ENCODE assay signal across 25 cellular contexts in genomic region chr21:44261191-44261631, GRCh38. TPM values are rescaled to one million over a fixed set of nuclear protein-coding genes. Genes with fewer than 3 reads are reported as not detected.
DNase-seq lines count a peak whose midpoint lies in the region; ATAC-seq, FAIRE-seq and TF ChIP-seq lines count a peak whose summit lies in the region.
"Had no signal": no experiment of that assay in that cellular context is flagged by ENCODE, and none has a peak within 500 bp of the region (broad histone marks: within the 10 kb centered on the region; RNA-seq: fewer than 3 reads in every experiment).

No MANE protein-coding gene starts in this region.

- WGBS in H1 (ENCODE audit: extremely low coverage in 1 of 2, insufficient coverage in 1 of 2, insufficient read length in 1 of 2, insufficient replicate concordance in 2 of 2, low coverage in 1 of 2, low lambda C conversion rate in 2 of 2, missing lambda C conversion rate in 1 of 2), 2 experiments: 89% methylated on average over 11 of the region's 11 CpGs; no CpG with 5 or more reads in 1 of the 2 experiments
- no CpG with 5 or more reads among the region's 11 CpGs for WGBS in neuronal stem cell (ENCODE audit: extremely low coverage in 2 of 2, insufficient read length in 2 of 2, insufficient replicate concordance in 1 of 2), 2 donors

- H3K23me2 ChIP-seq in H1 (ENCODE audit: low read depth, low read length): no peaks in the 10 kb centered on the region

- H3K4me2 ChIP-seq in H1 (ENCODE audit: insufficient read depth in 1 of 2, low read depth in 2 of 2, low read length in 2 of 2) (no peak overlapping the region), neuronal stem cell (ENCODE audit: insufficient read depth, low read length, poor library complexity, severe bottlenecking) (no peak overlapping the region)
- H3K4me2 ChIP-seq: GM23338, KMS-11 had no signal

- no peaks in the 10 kb centered on the region for H3K9me3 Mint-ChIP-seq in activated naive CD4-positive, alpha-beta T cell treated with anti-CD3 and anti-CD28 coated beads, Interleukin-2, amount 10 ng/mL, durations not matched to agents 7 days and 5 days
- H3K9me3 Mint-ChIP-seq in CD14-positive monocyte: no peaks in the 10 kb centered on the region
- H3K9me3 Mint-ChIP-seq: CD8-positive, alpha-beta memory T cell; GM23338 had no signal

- no peak for TF ChIP-seq EP300 in H1 (IDR thresholded peaks at IDR 0.05; ENCODE audit: borderline replicate concordance in 1 of 2, low read depth in 2 of 2, low read length in 2 of 2)

- no peak overlapping the region for H3K18ac ChIP-seq in H1 (ENCODE audit: extremely low read depth, low read length)
- peak overlapping the region; percentile 80 for H3K18ac ChIP-seq in neuronal stem cell (ENCODE audit: low read length)

- H3K14ac ChIP-seq in H1 (ENCODE audit: insufficient read length) (no peak overlapping the region), neuronal stem cell (ENCODE audit: low read length) (peak overlapping the region; percentile 56)

- no peak overlapping the region for H3K4me3 Mint-ChIP-seq in activated naive CD4-positive, alpha-beta T cell treated with anti-CD3 and anti-CD28 coated beads, Interleukin-2, amount 10 ng/mL, durations not matched to agents 7 days and 5 days
- H3K4me3 Mint-ChIP-seq in CD14-positive monocyte: no peak overlapping the region
- H3K4me3 Mint-ChIP-seq: CD8-positive, alpha-beta memory T cell; GM23338 had no signal

- H2AK5ac ChIP-seq in H1 (ENCODE audit: low read depth, low read length) (peak overlapping the region; percentile 65; the same call in 1 of the 2 replicates), neuronal stem cell (ENCODE audit: low read depth, low read length) (peak overlapping the region; percentile 99)

- no peaks in the 10 kb centered on the region for H3K4me1 Mint-ChIP-seq in activated naive CD4-positive, alpha-beta T cell treated with anti-CD3 and anti-CD28 coated beads, Interleukin-2, amount 10 ng/mL, durations not matched to agents 7 days and 5 days
- H3K4me1 Mint-ChIP-seq in CD14-positive monocyte: no peaks in the 10 kb centered on the region
- H3K4me1 Mint-ChIP-seq: CD8-positive, alpha-beta memory T cell had no signal

- H3K23ac ChIP-seq in H1 (ENCODE audit: insufficient read length) (no peak overlapping the region), neuronal stem cell (ENCODE audit: low read depth, low read length, poor library complexity) (peak overlapping the region; percentile 31)

- no peak overlapping the region for H3K4me3 ChIP-seq in H1 (ENCODE audit: extremely low read depth in 1 of 4, insufficient read depth in 2 of 4, low read depth in 3 of 4, low read length in 4 of 4)
- peak overlapping the region in 1 of 2 donors; percentile 12 for H3K4me3 ChIP-seq in neuronal stem cell (ENCODE audit: low read length in 2 of 2)
- H3K4me3 ChIP-seq: GM23338, Peyer's patch had no signal

- no peaks in the 10 kb centered on the region for H3K36me3 Mint-ChIP-seq in activated naive CD4-positive, alpha-beta T cell treated with anti-CD3 and anti-CD28 coated beads, Interleukin-2, amount 10 ng/mL, durations not matched to agents 7 days and 5 days
- H3K36me3 Mint-ChIP-seq in CD14-positive monocyte: no peaks in the 10 kb centered on the region
- H3K36me3 Mint-ChIP-seq: CD8-positive, alpha-beta memory T cell had no signal

- H3K79me1 ChIP-seq in H1 (ENCODE audit: low read depth, low read length) (no peaks in the 10 kb centered on the region), neuronal stem cell (ENCODE audit: low read depth, low read length) (no peaks in the 10 kb centered on the region)

- H3K9me3 ChIP-seq in H1 (ENCODE audit: insufficient read depth in 2 of 2, low read depth in 1 of 2, low read length in 1 of 2): no peaks in the 10 kb centered on the region
- H3K9me3 ChIP-seq in neuronal stem cell (replicated peaks in 1 of 2; ENCODE audit: control insufficient read depth in 2 of 2, insufficient read depth in 1 of 2, low read depth in 1 of 2, low read length in 2 of 2): peaks cover 0 to 2% of the 10 kb centered on the region in 2 donors
- H3K9me3 ChIP-seq: Peyer's patch had no signal

- no peak overlapping the region for H2AFZ ChIP-seq in H1 (ENCODE audit: low read length)
- no peak overlapping the region for H2AFZ ChIP-seq in neuronal stem cell (ENCODE audit: low read length)
- H2AFZ ChIP-seq: GM23338 had no signal

- no peak overlapping the region for H3K4ac ChIP-seq in H1 (replicated peaks; ENCODE audit: insufficient read length, low read depth, low read length)
- peak overlapping the region; percentile 66 for H3K4ac ChIP-seq in neuronal stem cell (ENCODE audit: low read length)

- POLR2A ChIA-PET in H1 (lab: Charles Lee; ENCODE audit: partially characterized antibody): no interaction called here

- no peak overlapping the region for H3K27ac Mint-ChIP-seq in activated naive CD4-positive, alpha-beta T cell treated with anti-CD3 and anti-CD28 coated beads, Interleukin-2, amount 10 ng/mL, durations not matched to agents 7 days and 5 days
- H3K27ac Mint-ChIP-seq in CD14-positive monocyte: peak overlapping the region in 1 of 7 donors; percentile 53
- H3K27ac Mint-ChIP-seq: CD8-positive, alpha-beta memory T cell; GM23338 had no signal

- H3K27ac ChIP-seq in H1 (ENCODE audit: low read depth, low read length) (no peak overlapping the region), neuronal stem cell (replicated peaks; ENCODE audit: low read length) (no peak overlapping the region)
- H3K27ac ChIP-seq: 22Rv1, KMS-11, Peyer's patch had no signal

- no peak overlapping the region; the same call in 1 of the 2 replicates for H2BK5ac ChIP-seq in H1 (ENCODE audit: low read depth, low read length)
- H2BK5ac ChIP-seq in neuronal stem cell (ENCODE audit: low read length): peak overlapping the region; percentile 53

- H4K8ac ChIP-seq in H1 (ENCODE audit: extremely low read depth, insufficient read depth, low read length) (peak overlapping the region; percentile 51; the same call in 1 of the 2 replicates), neuronal stem cell (ENCODE audit: low read depth, low read length) (no peak overlapping the region)

- no peak overlapping the region for H2BK20ac ChIP-seq in H1 (ENCODE audit: low read length)

- TF ChIP-seq POLR2A in H1 (IDR thresholded peaks at IDR 0.05; ENCODE audit: control extremely low read depth in 1 of 2, low read depth in 2 of 2, low read length in 2 of 2): no peak

- H3K9ac ChIP-seq in H1 (replicated peaks in 1 of 4; ENCODE audit: extremely low read depth in 1 of 4, low read depth in 3 of 4, low read length in 3 of 4): no peak overlapping the region
- peak overlapping the region; percentile 44 for H3K9ac ChIP-seq in neuronal stem cell (ENCODE audit: low read depth, low read length, poor library complexity)
- H3K9ac ChIP-seq: KMS-11 had no signal

- no peaks in the 10 kb centered on the region for H3K79me2 ChIP-seq in H1 (ENCODE audit: control insufficient read depth in 1 of 2, insufficient read depth in 2 of 2, low read length in 2 of 2)

- intact Hi-C loops in CD14-positive monocyte (cut with micrococcal nuclease): no loop called here

- no peak overlapping the region for H4K5ac ChIP-seq in H1 (ENCODE audit: insufficient read length, low read depth, low read length)

- peak overlapping the region; percentile 43; the same call in 1 of the 2 replicates for H2BK12ac ChIP-seq in H1 (ENCODE audit: low read depth, low read length)
- H2BK12ac ChIP-seq in neuronal stem cell (ENCODE audit: low read length): peak overlapping the region; percentile 73

- no peak for ATAC-seq in HG02588 (IDR thresholded peaks at IDR 0.05; ENCODE audit: unreplicated experiment)
- ATAC-seq: GM23338 had no signal

- H4K91ac ChIP-seq in H1 (replicated peaks; ENCODE audit: insufficient read length, low read length) (peak overlapping the region; percentile 73), neuronal stem cell (ENCODE audit: low read depth, low read length, poor library complexity) (no peak overlapping the region)

- FAIRE-seq in H1 (lab: Jason Lieb, UNC) (no peak), urothelium cell line (lab: Jason Lieb, UNC) (peak; percentile 40)
- FAIRE-seq: D721Med had no signal

- H2BK15ac ChIP-seq in H1 (ENCODE audit: low read length) (peak overlapping the region; percentile 98; the same call in 1 of the 2 replicates), neuronal stem cell (ENCODE audit: low read length) (peak overlapping the region; percentile 98)

- H3K27me3 ChIP-seq in H1 (replicated peaks in 1 of 4; ENCODE audit: control insufficient read depth in 3 of 4, extremely low read depth in 1 of 4, insufficient read depth in 3 of 4, low read length in 3 of 4): no peaks in the 10 kb centered on the region
- peaks cover 0 to 26% (median 0%) of the 10 kb centered on the region in 3 experiments for H3K27me3 ChIP-seq in neuronal stem cell (ENCODE audit: control insufficient read depth in 3 of 3, insufficient read depth in 3 of 3, low read depth in 1 of 3, low read length in 3 of 3)
- H3K27me3 ChIP-seq: Peyer's patch had no signal

- CTCF ChIA-PET in activated naive CD4-positive, alpha-beta T cell treated with anti-CD3 and anti-CD28 coated beads, Interleukin-2, amount 10 ng/mL, durations not matched to agents 7 days and 5 days (lab: Charles Lee): interaction anchor here (0.6 kb wide), 1 partner anchor 196 kb away, joined by 3 read pairs; no protein-coding TSS in a partner anchor
- CTCF ChIA-PET in H1 (lab: Charles Lee; ENCODE audit: partially characterized antibody): no interaction called here

- no peak overlapping the region for H2BK120ac ChIP-seq in H1 (replicated peaks; ENCODE audit: low read depth, low read length)
- peak overlapping the region; percentile 18 for H2BK120ac ChIP-seq in neuronal stem cell (ENCODE audit: low read depth, low read length)

- peak; percentile 3 for DNase-seq in activated naive CD4-positive, alpha-beta T cell treated with anti-CD3 and anti-CD28 coated beads, Interleukin-2, amount 10 ng/mL, durations not matched to agents 7 days and 5 days
- DNase-seq in activated naive CD4-positive, alpha-beta T cell treated with Interleukin-2 at 50 U/mL for 16 hours: no peak
- no peak for DNase-seq in H1 (ENCODE audit: low read depth in 1 of 2, low spot score in 2 of 2)
- no peak for DNase-seq in neuronal stem cell (ENCODE audit: low spot score)
- DNase-seq in urothelium cell line (ENCODE audit: low spot score): no peak
- DNase-seq in COR-L47 (lab: John Stamatoyannopoulos, UW): no peak
- no peak for DNase-seq in CD14-positive monocyte (ENCODE audit: low spot score)
- DNase-seq: C1 segment of cervical spinal cord; CD8-positive, alpha-beta memory T cell; DMS53; GDM1; NCI-H1105; NCI-H2029 treated with DMSO at 0.1 percent for 48 hours; NCI-H226; NCI-H524 treated with DMSO at 0.1 percent for 48 hours; NCI-H82; Peyer's patch; Right ventricle myocardium superior had no signal

- TF ChIP-seq CTCF in H1 (IDR thresholded peaks at IDR 0.05; ENCODE audit: control extremely low read depth in 1 of 3, insufficient read depth in 1 of 3, low read depth in 1 of 3, low read length in 3 of 3) (no peak), CD14-positive monocyte (IDR thresholded peaks at IDR 0.05) (no peak)

- H3K27me3 Mint-ChIP-seq in activated naive CD4-positive, alpha-beta T cell treated with anti-CD3 and anti-CD28 coated beads, Interleukin-2, amount 10 ng/mL, durations not matched to agents 7 days and 5 days: peaks cover 35% of the 10 kb centered on the region
- H3K27me3 Mint-ChIP-seq in CD14-positive monocyte (ENCODE audit: low read depth in 3 of 3): peaks cover 0 to 10% (median 6%) of the 10 kb centered on the region in 3 donors
- H3K27me3 Mint-ChIP-seq: CD8-positive, alpha-beta memory T cell had no signal

- peaks cover 0 to 7% (median 4%) of the 10 kb centered on the region in 4 experiments; a peak in 6 of 7 replicates for H3K4me1 ChIP-seq in H1 (replicated peaks in 1 of 4; ENCODE audit: control insufficient read depth in 3 of 4, insufficient read depth in 4 of 4, low read length in 3 of 4)
- H3K4me1 ChIP-seq in neuronal stem cell (ENCODE audit: control insufficient read depth in 2 of 2, insufficient read depth in 1 of 2, low read depth in 1 of 2, low read length in 2 of 2): peaks cover 6 to 11% of the 10 kb centered on the region in 2 donors
- H3K4me1 ChIP-seq: Peyer's patch had no signal

- no peak for TF ChIP-seq RAD21 in H1 (IDR thresholded peaks at IDR 0.05 in 1 of 2, conservative IDR thresholded peaks at IDR 0.05 in 1 of 2; ENCODE audit: low read depth in 2 of 2, low read length in 2 of 2)

- no peaks in the 10 kb centered on the region for H4K20me1 ChIP-seq in H1 (replicated peaks in 1 of 2; ENCODE audit: control insufficient read depth in 1 of 2, insufficient read depth in 2 of 2, low read length in 2 of 2)

- H3K36me3 ChIP-seq in H1 (ENCODE audit: control insufficient read depth in 2 of 4, insufficient read depth in 4 of 4, low read length in 3 of 4): no peaks in the 10 kb centered on the region
- H3K36me3 ChIP-seq in neuronal stem cell (replicated peaks in 1 of 2; ENCODE audit: control insufficient read depth in 2 of 2, insufficient read depth in 2 of 2, low read length in 2 of 2): no peaks in the 10 kb centered on the region
- H3K36me3 ChIP-seq: Peyer's patch had no signal

- H3K56ac ChIP-seq in H1 (replicated peaks; ENCODE audit: insufficient read length, low read depth, low read length): no peak overlapping the region

RNA-seq across cellular contexts. Expression of gene DNMT3L, which starts 0.5 kb away (rescaled TPM):
- total RNA-seq in H1 (2021; fragmentation: NEBNext Ultra II Directional; extraction: Animal tissue kit (Norgen Biotek cat#: 25700)): not detected in 2 replicates
- polyA plus RNA-seq in H1 (2011; rRNA removed) (0.06 and 0.30 TPM in 2 replicates), CD14-positive monocyte (not detected)
- polyA plus RNA-seq in H1 (2011; cell fraction: cytosol; rRNA removed): 0.05 TPM
- 0.13 TPM for polyA plus RNA-seq in H1 (2011; cell fraction: nucleus; rRNA removed)
- not detected in 4 replicates for polyA plus RNA-seq in H1 (2012, experiment 1 of 2)
- polyA plus RNA-seq in H1 (2012, experiment 2 of 2): not detected
- 0.12 TPM for polyA plus RNA-seq in H1 (2013, experiment 1 of 2)
- polyA plus RNA-seq in H1 (2013, experiment 2 of 2): 0.09 TPM
- polyA minus RNA-seq in H1 (2011; rRNA and poly(A)+ RNA removed): 0.28 TPM in 1 of 2 replicates, not detected in the other
- not detected for polyA minus RNA-seq in H1 (2011; cell fraction: cytosol; rRNA and poly(A)+ RNA removed)
- not detected for polyA minus RNA-seq in H1 (2011; cell fraction: nucleus; rRNA and poly(A)+ RNA removed)
- 0.04 TPM for polyA plus RNA-seq in neuronal stem cell (2013, experiment 1 of 2)
- polyA plus RNA-seq in neuronal stem cell (2013, experiment 2 of 2): not detected
- total RNA-seq: CD8-positive, alpha-beta memory T cell; GM23338; OCI-LY7; Peyer's patch; Right ventricle myocardium superior; SK-MEL-5 had no signal
- polyA plus RNA-seq: CD8-positive, alpha-beta memory T cell had no signal

RNA-seq across cellular contexts. Expression of gene ICOSLG, which starts 20.5 kb away (rescaled TPM):
- total RNA-seq in H1 (2021; fragmentation: NEBNext Ultra II Directional; extraction: Animal tissue kit (Norgen Biotek cat#: 25700)): 5.5 and 6.7 TPM in 2 replicates
- polyA plus RNA-seq in H1 (2011; rRNA removed) (2.3 and 3.1 TPM in 2 replicates), CD14-positive monocyte (1 to 10 TPM in 1 of 2 donors, under 1 TPM in 1; 0.47 to 1.3 TPM)
- polyA plus RNA-seq in H1 (2011; cell fraction: cytosol; rRNA removed): 1.8 TPM
- 6.0 TPM for polyA plus RNA-seq in H1 (2011; cell fraction: nucleus; rRNA removed)
- polyA plus RNA-seq in H1 (2012, experiment 1 of 2): 3.7 to 5.6 TPM (median 4.5 TPM) in 4 replicates
- 4.1 TPM for polyA plus RNA-seq in H1 (2012, experiment 2 of 2)
- polyA plus RNA-seq in H1 (2013, experiment 1 of 2): 4.3 TPM
- polyA plus RNA-seq in H1 (2013, experiment 2 of 2): 4.6 TPM
- 4.8 and 7.4 TPM in 2 replicates for polyA minus RNA-seq in H1 (2011; rRNA and poly(A)+ RNA removed)
- 2.3 TPM for polyA minus RNA-seq in H1 (2011; cell fraction: cytosol; rRNA and poly(A)+ RNA removed)
- polyA minus RNA-seq in H1 (2011; cell fraction: nucleus; rRNA and poly(A)+ RNA removed): 3.5 TPM
- 0.49 TPM for polyA plus RNA-seq in neuronal stem cell (2013, experiment 1 of 2)
- polyA plus RNA-seq in neuronal stem cell (2013, experiment 2 of 2): 0.43 TPM

RNA-seq across cellular contexts. Expression of gene AIRE, which starts 24.5 kb away (rescaled TPM):
- 0.10 TPM in 1 of 2 replicates, not detected in the other for total RNA-seq in H1 (2021; fragmentation: NEBNext Ultra II Directional; extraction: Animal tissue kit (Norgen Biotek cat#: 25700))
- 0.09 and 0.20 TPM in 2 replicates for polyA plus RNA-seq in H1 (2011; rRNA removed)
- polyA plus RNA-seq in H1 (2011; cell fraction: cytosol; rRNA removed): 0.10 TPM
- polyA plus RNA-seq in H1 (2011; cell fraction: nucleus; rRNA removed): 1.0 TPM
- 0.16 to 0.23 TPM (median 0.20 TPM) in 3 of 4 replicates, not detected in the other for polyA plus RNA-seq in H1 (2012, experiment 1 of 2)
- 0.09 TPM for polyA plus RNA-seq in H1 (2012, experiment 2 of 2)
- 0.02 TPM for polyA plus RNA-seq in H1 (2013, experiment 1 of 2)
- polyA plus RNA-seq in H1 (2013, experiment 2 of 2): not detected
- 0.06 and 0.10 TPM in 2 replicates for polyA minus RNA-seq in H1 (2011; rRNA and poly(A)+ RNA removed)
- not detected for polyA minus RNA-seq in H1 (2011; cell fraction: cytosol; rRNA and poly(A)+ RNA removed)
- 0.30 TPM for polyA minus RNA-seq in H1 (2011; cell fraction: nucleus; rRNA and poly(A)+ RNA removed)
- not detected for polyA plus RNA-seq in neuronal stem cell (2013, experiment 1 of 2)
- polyA plus RNA-seq in neuronal stem cell (2013, experiment 2 of 2): not detected
- polyA plus RNA-seq in CD14-positive monocyte: not detected
- total RNA-seq: CD8-positive, alpha-beta memory T cell; OCI-LY7; Right ventricle myocardium superior; SK-MEL-5 had no signal
- polyA plus RNA-seq: GM23338 had no signal

RNA-seq across cellular contexts. Expression of gene PFKL, which starts 38.6 kb away (rescaled TPM):
- total RNA-seq in H1 (2021; fragmentation: NEBNext Ultra II Directional; extraction: Animal tissue kit (Norgen Biotek cat#: 25700)): 76.7 and 82.3 TPM in 2 replicates
- polyA plus RNA-seq in H1 (2011; rRNA removed) (80.2 and 106 TPM in 2 replicates), CD14-positive monocyte (100 to 1,000 TPM; 105 to 113 TPM)
- 87.2 TPM for polyA plus RNA-seq in H1 (2011; cell fraction: cytosol; rRNA removed)
- 210 TPM for polyA plus RNA-seq in H1 (2011; cell fraction: nucleus; rRNA removed)
- polyA plus RNA-seq in H1 (2012, experiment 1 of 2): 40.8 to 95.9 TPM (median 88.0 TPM) in 4 replicates
- 60.1 TPM for polyA plus RNA-seq in H1 (2012, experiment 2 of 2)
- 42.3 TPM for polyA plus RNA-seq in H1 (2013, experiment 1 of 2)
- polyA plus RNA-seq in H1 (2013, experiment 2 of 2): 40.2 TPM
- 32.1 and 43.0 TPM in 2 replicates for polyA minus RNA-seq in H1 (2011; rRNA and poly(A)+ RNA removed)
- 45.9 TPM for polyA minus RNA-seq in H1 (2011; cell fraction: cytosol; rRNA and poly(A)+ RNA removed)
- polyA minus RNA-seq in H1 (2011; cell fraction: nucleus; rRNA and poly(A)+ RNA removed): 49.0 TPM
- polyA plus RNA-seq in neuronal stem cell (2013, experiment 1 of 2): 37.4 TPM
- 35.9 TPM for polyA plus RNA-seq in neuronal stem cell (2013, experiment 2 of 2)
